In the genomic region with DNA sequence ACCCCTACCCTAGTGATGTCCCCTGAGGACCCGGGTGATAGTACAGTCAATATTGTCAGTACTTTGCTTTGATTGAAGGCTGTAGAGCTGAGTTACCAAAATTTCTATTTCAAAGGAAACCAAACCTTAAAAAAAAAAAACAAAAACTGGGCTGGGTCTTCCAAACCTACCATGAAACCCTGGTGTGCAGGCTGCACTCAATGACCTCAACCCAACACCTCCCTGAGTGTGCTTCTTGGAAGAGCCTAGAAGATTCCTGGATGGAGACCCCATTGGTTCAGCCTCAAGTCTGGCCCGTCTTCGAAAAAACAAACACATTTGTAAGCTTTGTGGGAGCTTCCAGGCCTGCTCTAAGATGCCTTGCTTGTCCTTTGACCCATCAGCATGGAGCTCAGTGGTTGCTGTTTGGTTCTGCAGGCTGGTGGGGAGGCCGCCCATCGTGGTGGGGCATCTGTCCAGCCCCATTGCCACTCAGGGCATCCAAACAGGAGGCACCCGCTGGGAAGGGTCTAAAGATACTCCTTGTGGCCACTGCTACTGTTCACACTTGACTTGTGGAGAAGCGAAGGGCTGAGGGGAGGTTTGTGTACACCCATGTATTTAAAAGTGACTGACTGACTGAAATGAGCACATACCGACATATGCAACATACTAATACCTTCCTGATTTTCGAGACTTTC, we compare ENCODE assay signal across 16 cellular contexts. TPM values are rescaled to one million over a fixed set of nuclear protein-coding genes. Genes with fewer than 3 reads are reported as not detected.
DNase-seq lines count a peak whose midpoint lies in the region; ATAC-seq, FAIRE-seq and TF ChIP-seq lines count a peak whose summit lies in the region.
"Had no signal": no experiment of that assay in that cellular context is flagged by ENCODE, and none has a peak within 500 bp of the region (broad histone marks: within the 10 kb centered on the region; RNA-seq: fewer than 3 reads in every experiment).

No MANE protein-coding gene starts in this region.

- no CpG with 5 or more reads among the region's 9 CpGs for WGBS in neuronal stem cell (ENCODE audit: extremely low coverage in 2 of 2, insufficient read length in 2 of 2, insufficient replicate concordance in 1 of 2), 2 donors
- WGBS in small intestine, 3 donors, result 80 to 90% (median 84%) methylated on average over 9 of the region's 9 CpGs

- H3K4me1 ChIP-seq in ascending aorta, result peaks cover 7 to 36% of the 10 kb centered on the region in 2 donors
- no peaks in the 10 kb centered on the region for H3K4me1 ChIP-seq in neuronal stem cell (ENCODE audit: control insufficient read depth in 2 of 2, insufficient read depth in 1 of 2, low read depth in 1 of 2, low read length in 2 of 2)
- H3K4me1 ChIP-seq in thoracic aorta (ENCODE audit: control insufficient read depth in 1 of 2, low read depth in 2 of 2), result peaks cover 23 to 51% of the 10 kb centered on the region in 2 donors
- no peaks in the 10 kb centered on the region for H3K4me1 ChIP-seq in small intestine (ENCODE audit: control insufficient read depth in 2 of 2, insufficient read depth in 1 of 2, low read depth in 1 of 2, low read length in 1 of 2)

- intact Hi-C loops in ascending aorta (cut with DNase I), result loop anchor here (5.0 kb wide), 1 partner anchor 71 kb away; a partner anchor contains a TSS

- TF ChIP-seq CTCF in ascending aorta (IDR thresholded peaks at IDR 0.05) (no peak), thoracic aorta (IDR thresholded peaks at IDR 0.05) (no peak)

- H2AK5ac ChIP-seq in neuronal stem cell (ENCODE audit: low read depth, low read length), result no peak overlapping the region

- H3K4me2 ChIP-seq in neuronal stem cell (ENCODE audit: insufficient read depth, low read length, poor library complexity, severe bottlenecking), result no peak overlapping the region
- H3K4me2 ChIP-seq: GM23338 had no signal

- TF ChIP-seq POLR2A in erythroblast (IDR thresholded peaks at IDR 0.05; ENCODE audit: low read length), result no peak

- H2BK15ac ChIP-seq in neuronal stem cell (ENCODE audit: low read length), result no peak overlapping the region

- H3K18ac ChIP-seq in neuronal stem cell (ENCODE audit: low read length), result no peak overlapping the region

- H4K91ac ChIP-seq in neuronal stem cell (ENCODE audit: low read depth, low read length, poor library complexity), result no peak overlapping the region

- H3K9ac ChIP-seq in neuronal stem cell (ENCODE audit: low read depth, low read length, poor library complexity), result no peak overlapping the region

- FAIRE-seq in small intestine (lab: Jason Lieb, UNC), result no peak
- FAIRE-seq: D721Med, GM12891 had no signal

- no peak overlapping the region for H3K14ac ChIP-seq in neuronal stem cell (ENCODE audit: low read length)

- H3K27ac ChIP-seq in ascending aorta (peak overlapping the region; percentile 70 to 87), cingulate gyrus (ENCODE audit: low read depth, low read length) (peak overlapping the region; percentile 92), neuronal stem cell (replicated peaks; ENCODE audit: low read length) (no peak overlapping the region), thoracic aorta (peak overlapping the region; percentile 24 to 91), small intestine (ENCODE audit: low read depth in 1 of 2, low read length in 1 of 2) (no peak overlapping the region)
- H3K27ac ChIP-seq: C4-2B had no signal

- H3K79me1 ChIP-seq in neuronal stem cell (ENCODE audit: low read depth, low read length), result no peaks in the 10 kb centered on the region

- H2AFZ ChIP-seq in neuronal stem cell (ENCODE audit: low read length), result no peak overlapping the region
- H2AFZ ChIP-seq: GM23338 had no signal

- H3K23ac ChIP-seq in neuronal stem cell (ENCODE audit: low read depth, low read length, poor library complexity), result peak overlapping the region; percentile 12

- H4K8ac ChIP-seq in neuronal stem cell (ENCODE audit: low read depth, low read length), result no peak overlapping the region

- ATAC-seq in thoracic aorta (ENCODE audit: insufficient number of reproducible peaks, low FRiP score, low read depth) (no peak), HG02610 (IDR thresholded peaks at IDR 0.05; ENCODE audit: unreplicated experiment) (no peak)
- ATAC-seq: GM23338 had no signal

- H2BK12ac ChIP-seq in neuronal stem cell (ENCODE audit: low read length), result no peak overlapping the region

- no peak for DNase-seq in ascending aorta (ENCODE audit: low spot score in 2 of 2)
- DNase-seq in neuronal stem cell (ENCODE audit: low spot score), result no peak
- DNase-seq in thoracic aorta (ENCODE audit: low spot score), result no peak
- no peak for DNase-seq in small intestine
- DNase-seq in dedifferentiated amniotic fluid mesenchymal stem cell (ENCODE audit: extremely low spot score), result no peak
- no peak for DNase-seq in erythroblast (lab: John Stamatoyannopoulos, UW)
- DNase-seq: NCI-H1105, NCI-H510A, NCI-H774, RPMI8226 had no signal

- H2BK5ac ChIP-seq in neuronal stem cell (ENCODE audit: low read length), result no peak overlapping the region

- no peaks in the 10 kb centered on the region for H3K9me3 ChIP-seq in ascending aorta
- no peaks in the 10 kb centered on the region for H3K9me3 ChIP-seq in neuronal stem cell (replicated peaks in 1 of 2; ENCODE audit: control insufficient read depth in 2 of 2, insufficient read depth in 1 of 2, low read depth in 1 of 2, low read length in 2 of 2)
- H3K9me3 ChIP-seq in thoracic aorta, result no peaks in the 10 kb centered on the region
- H3K9me3 ChIP-seq in small intestine (ENCODE audit: control insufficient read depth, low read depth), result no peaks in the 10 kb centered on the region

- peaks cover 23 to 35% of the 10 kb centered on the region in 2 donors for H3K36me3 ChIP-seq in ascending aorta
- peaks cover 2 to 18% of the 10 kb centered on the region in 2 donors for H3K36me3 ChIP-seq in neuronal stem cell (replicated peaks in 1 of 2; ENCODE audit: control insufficient read depth in 2 of 2, insufficient read depth in 2 of 2, low read length in 2 of 2)
- H3K36me3 ChIP-seq in thoracic aorta, result peaks cover 5% of the 10 kb centered on the region
- peaks cover 2 to 5% of the 10 kb centered on the region in 2 donors for H3K36me3 ChIP-seq in small intestine (ENCODE audit: control insufficient read depth in 2 of 2, insufficient read depth in 2 of 2, low read length in 2 of 2)

- no peaks in the 10 kb centered on the region for H3K27me3 ChIP-seq in ascending aorta
- H3K27me3 ChIP-seq in neuronal stem cell (ENCODE audit: control insufficient read depth in 3 of 3, insufficient read depth in 3 of 3, low read depth in 1 of 3, low read length in 3 of 3), result no peaks in the 10 kb centered on the region
- no peaks in the 10 kb centered on the region for H3K27me3 ChIP-seq in thoracic aorta (replicated peaks; ENCODE audit: insufficient read depth)
- no peaks in the 10 kb centered on the region for H3K27me3 ChIP-seq in small intestine (ENCODE audit: control insufficient read depth in 2 of 2, insufficient read depth in 2 of 2, low read length in 2 of 2)

- H3K4me3 ChIP-seq in ascending aorta (no peak overlapping the region), neuronal stem cell (ENCODE audit: low read length in 2 of 2) (no peak overlapping the region), thoracic aorta (no peak overlapping the region), small intestine (ENCODE audit: low read depth in 1 of 2, low read length in 2 of 2) (no peak overlapping the region)
- H3K4me3 ChIP-seq: GM23338 had no signal

- H3K4ac ChIP-seq in neuronal stem cell (ENCODE audit: low read length), result no peak overlapping the region

- no peak overlapping the region for H2BK120ac ChIP-seq in neuronal stem cell (ENCODE audit: low read depth, low read length)

RNA-seq across cellular contexts. Expression of a gene that starts 32.2 kb away (rescaled TPM):
- total RNA-seq in ascending aorta (300 TPM), thoracic aorta (100 to 1,000 TPM; 419 to 454 TPM)
- polyA plus RNA-seq in neuronal stem cell (2013, experiment 1 of 2), result 116 TPM
- 119 TPM for polyA plus RNA-seq in neuronal stem cell (2013, experiment 2 of 2)
- 10 to 100 TPM; 13.0 to 90.7 (median 50.8) TPM for polyA plus RNA-seq in small intestine

RNA-seq across cellular contexts. Expression of a gene that starts 49.1 kb away (rescaled TPM):
- total RNA-seq in ascending aorta (39.7 TPM), thoracic aorta (100 to 1,000 TPM in 1 of 2 donors, 10 to 100 TPM in 1; 64.1 to 104 TPM)
- 28.9 TPM for polyA plus RNA-seq in neuronal stem cell (2013, experiment 1 of 2)
- 29.5 TPM for polyA plus RNA-seq in neuronal stem cell (2013, experiment 2 of 2)
- polyA plus RNA-seq in small intestine, result 10 to 100 TPM; 19.2 to 29.8 (median 19.5) TPM

RNA-seq across cellular contexts. Expression of a gene that starts 49.1 kb away (rescaled TPM):
- total RNA-seq in ascending aorta (7.3 TPM), thoracic aorta (10 to 100 TPM in 1 of 2 donors, 1 to 10 TPM in 1; 6.5 to 12.1 TPM)
- 0.84 TPM for polyA plus RNA-seq in neuronal stem cell (2013, experiment 1 of 2)
- 0.84 TPM for polyA plus RNA-seq in neuronal stem cell (2013, experiment 2 of 2)
- 1 to 10 TPM in 1 of 3 donors, under 1 TPM in 1, not detected in 1; 0.27 to 2.2 TPM for polyA plus RNA-seq in small intestine

Comparison
In these comparisons a context has a peak if more than half of its experiments do, and no peak if none do; other contexts are left out.
1. H3K27ac ChIP-seq: peak in ascending aorta (2 of 2), cingulate gyrus (single experiment) and thoracic aorta (2 of 2); none in neuronal stem cell (single experiment) and small intestine (0 of 2).